ENCODE assay signal across 12 cellular contexts in genomic region chr19:35138305-35138799, GRCh38. TPM values are rescaled to one million over a fixed set of nuclear protein-coding genes. Genes with fewer than 3 reads are reported as not detected.
A peak's percentile ranks its signal among the peaks of the same experiment; 100 is the strongest.
DNase-seq lines count a peak whose midpoint lies in the region; ATAC-seq and TF ChIP-seq lines count a peak whose summit lies in the region.
"Had no signal": no experiment of that assay in that cellular context is flagged by ENCODE, and none has a peak within 500 bp of the region (broad histone marks: within the 10 kb centered on the region; RNA-seq: fewer than 3 reads in every experiment).

No MANE protein-coding gene starts in this region.

- 51 to 90% methylated on average over 4 to 5 of the region's 14 CpGs for WGBS in esophagus squamous epithelium, 2 donors

- DNase-seq in esophagus squamous epithelium (lab: John Stamatoyannopoulos, UW): no peak
- no peak for DNase-seq in type B pancreatic cell (ENCODE audit: extremely low spot score, unreplicated experiment)
- DNase-seq in GOT3 (lab: John Stamatoyannopoulos, UW): no peak
- DNase-seq: activated B cell treated with CpG ODN at 0.5 μM for 24 hours, NCI-H2029, RPMI8226 had no signal

- no peaks in the 10 kb centered on the region for H3K36me3 Mint-ChIP-seq in type B pancreatic cell
- H3K36me3 Mint-ChIP-seq: natural killer cell treated with Interleukin-12 subunit alpha and Interleukin-12 subunit beta and Interleukin-15 and Interleukin-18, amount 100 ng/mL, for 72 hours had no signal

- H3K9me3 Mint-ChIP-seq in type B pancreatic cell: no peaks in the 10 kb centered on the region
- H3K9me3 Mint-ChIP-seq: activated B cell treated with CpG ODN at 0.5 μM for 24 hours; activated T-helper 17 cell treated with anti-CD3 and anti-CD28 coated beads, Interleukin-2, amount 50 U/mL, for 72 hours; natural killer cell treated with Interleukin-12 subunit alpha and Interleukin-12 subunit beta and Interleukin-15 and Interleukin-18, amount 100 ng/mL, for 72 hours had no signal

- H3K27ac ChIP-seq in esophagus squamous epithelium (peak overlapping the region; percentile 61 to 93 (median 88)), mucosa of rectum (ENCODE audit: low read depth in 2 of 2, low read length in 2 of 2) (peak overlapping the region; percentile 63 to 71)

- TF ChIP-seq CTCF in esophagus squamous epithelium (IDR thresholded peaks at IDR 0.05) (no peak), type B pancreatic cell (conservative IDR thresholded peaks at IDR 0.05) (no peak)

- H3K27me3 Mint-ChIP-seq in type B pancreatic cell: peaks cover 29% of the 10 kb centered on the region
- H3K27me3 Mint-ChIP-seq: activated B cell treated with CpG ODN at 0.5 μM for 24 hours; activated T-helper 17 cell treated with anti-CD3 and anti-CD28 coated beads, Interleukin-2, amount 50 U/mL, for 72 hours had no signal

- H3K36me3 ChIP-seq in esophagus squamous epithelium: no peaks in the 10 kb centered on the region
- H3K36me3 ChIP-seq in mucosa of rectum (ENCODE audit: control insufficient read depth in 2 of 2, insufficient read depth in 2 of 2, low read length in 2 of 2): no peaks in the 10 kb centered on the region

- TF ChIP-seq POLR2A in esophagus squamous epithelium (IDR thresholded peaks at IDR 0.05): no peak

- H3K4me1 ChIP-seq in esophagus squamous epithelium (peaks cover 21 to 81% (median 40%) of the 10 kb centered on the region in 3 donors), mucosa of rectum (ENCODE audit: control insufficient read depth in 2 of 2, insufficient read depth in 2 of 2, low read length in 2 of 2) (peaks cover 31 to 45% of the 10 kb centered on the region in 2 donors)

- H3K9ac ChIP-seq in mucosa of rectum (ENCODE audit: low read depth in 1 of 2, low read length in 2 of 2): no peak overlapping the region

- no peak overlapping the region for H3K27ac Mint-ChIP-seq in type B pancreatic cell
- H3K27ac Mint-ChIP-seq: activated B cell treated with CpG ODN at 0.5 μM for 24 hours; activated T-helper 17 cell treated with anti-CD3 and anti-CD28 coated beads, Interleukin-2, amount 50 U/mL, for 72 hours; natural killer cell treated with Interleukin-12 subunit alpha and Interleukin-12 subunit beta and Interleukin-15 and Interleukin-18, amount 100 ng/mL, for 72 hours had no signal

- intact Hi-C loops in esophagus squamous epithelium (cut with DNase I): no loop called here

- no peaks in the 10 kb centered on the region for H3K9me3 ChIP-seq in esophagus squamous epithelium
- H3K9me3 ChIP-seq in mucosa of rectum (ENCODE audit: control insufficient read depth in 2 of 2, low read length in 2 of 2): no peaks in the 10 kb centered on the region

- H3K4me3 Mint-ChIP-seq in type B pancreatic cell: peak overlapping the region; percentile 3
- H3K4me3 Mint-ChIP-seq: activated B cell treated with CpG ODN at 0.5 μM for 24 hours; activated T-helper 17 cell treated with anti-CD3 and anti-CD28 coated beads, Interleukin-2, amount 50 U/mL, for 72 hours; natural killer cell treated with Interleukin-12 subunit alpha and Interleukin-12 subunit beta and Interleukin-15 and Interleukin-18, amount 100 ng/mL, for 72 hours had no signal

- peak overlapping the region in 3 of 4 donors; percentile 35 to 57 (median 37) for H3K4me3 ChIP-seq in esophagus squamous epithelium
- peak overlapping the region in 1 of 2 donors; percentile 70 for H3K4me3 ChIP-seq in mucosa of rectum (ENCODE audit: low read length in 2 of 2)

- ATAC-seq in HG03159 (IDR thresholded peaks at IDR 0.05; ENCODE audit: unreplicated experiment) (no peak), GM21390 (IDR thresholded peaks at IDR 0.05; ENCODE audit: unreplicated experiment) (no peak)
- ATAC-seq: activated T-helper 17 cell treated with anti-CD3 and anti-CD28 coated beads, Interleukin-2, amount 50 U/mL, for 72 hours; natural killer cell treated with Interleukin-12 subunit alpha and Interleukin-12 subunit beta and Interleukin-15 and Interleukin-18, amount 100 ng/mL, for 72 hours had no signal

- H3K4me1 Mint-ChIP-seq in type B pancreatic cell (ENCODE audit: unreplicated experiment): peaks cover 37% of the 10 kb centered on the region

- H3K27me3 ChIP-seq in esophagus squamous epithelium: peaks cover 0 to 20% (median 7%) of the 10 kb centered on the region in 4 donors
- no peaks in the 10 kb centered on the region for H3K27me3 ChIP-seq in mucosa of rectum (ENCODE audit: control insufficient read depth in 2 of 2, insufficient read depth in 2 of 2, low read length in 2 of 2)

RNA-seq across cellular contexts. Expression of gene FXYD1, which starts 0.3 kb away (rescaled TPM):
- total RNA-seq in esophagus squamous epithelium: 10 to 100 TPM in 2 of 4 donors, 1 to 10 TPM in 1, not detected in 1; 3.9 to 29.9 (median 10.1) TPM
- total RNA-seq in type B pancreatic cell (ENCODE audit: low replicate concordance): 2.0 and 5.3 TPM in 2 replicates
- total RNA-seq: natural killer cell treated with Interleukin-12 subunit alpha and Interleukin-12 subunit beta and Interleukin-15 and Interleukin-18, amount 100 ng/mL, for 72 hours had no signal

RNA-seq across cellular contexts. Expression of gene LGI4, which starts 3.5 kb away (rescaled TPM):
- 1 to 10 TPM; 1.3 to 8.2 (median 1.6) TPM for total RNA-seq in esophagus squamous epithelium
- 0.21 and 2.2 TPM in 2 replicates for total RNA-seq in type B pancreatic cell (ENCODE audit: low replicate concordance)
- total RNA-seq: activated B cell treated with CpG ODN at 0.5 μM for 24 hours; natural killer cell treated with Interleukin-12 subunit alpha and Interleukin-12 subunit beta and Interleukin-15 and Interleukin-18, amount 100 ng/mL, for 72 hours had no signal

RNA-seq across cellular contexts. Expression of gene FXYD7, which starts 4.7 kb away (rescaled TPM):
- not detected for total RNA-seq in esophagus squamous epithelium
- 1.5 TPM in 1 of 2 replicates, not detected in the other for total RNA-seq in type B pancreatic cell (ENCODE audit: low replicate concordance)
- total RNA-seq: chondrocyte; natural killer cell treated with Interleukin-12 subunit alpha and Interleukin-12 subunit beta and Interleukin-15 and Interleukin-18, amount 100 ng/mL, for 72 hours had no signal

RNA-seq across cellular contexts. Expression of gene FXYD5, which starts 16.2 kb away (rescaled TPM):
- total RNA-seq in esophagus squamous epithelium (100 to 1,000 TPM in 1 of 4 donors, 10 to 100 TPM in 3; 39.3 to 146 (median 45.7) TPM), type B pancreatic cell (ENCODE audit: low replicate concordance) (24.2 and 92.8 TPM in 2 replicates)

RNA-seq across cellular contexts. Expression of gene FXYD3, which starts 22.7 kb away (rescaled TPM):
- total RNA-seq in esophagus squamous epithelium (100 to 1,000 TPM; 282 to 837 (median 489) TPM), type B pancreatic cell (ENCODE audit: low replicate concordance) (77.5 and 157 TPM in 2 replicates)
- total RNA-seq: activated B cell treated with CpG ODN at 0.5 μM for 24 hours; activated T-helper 17 cell treated with anti-CD3 and anti-CD28 coated beads, Interleukin-2, amount 50 U/mL, for 72 hours; chondrocyte; natural killer cell treated with Interleukin-12 subunit alpha and Interleukin-12 subunit beta and Interleukin-15 and Interleukin-18, amount 100 ng/mL, for 72 hours had no signal
